In genomic region chr2:192162392-192163042, GRCh38 we compare ENCODE assay signal across 1 cellular context.
TF ChIP-seq lines count a peak whose summit lies in the region.

No MANE protein-coding gene starts in this region.

TF ChIP-seq in GM12878, 131 proteins besides CTCF, POLR2A, EP300 and RAD21 (continued from another document):
- TF ChIP-seq, protein P1, sequence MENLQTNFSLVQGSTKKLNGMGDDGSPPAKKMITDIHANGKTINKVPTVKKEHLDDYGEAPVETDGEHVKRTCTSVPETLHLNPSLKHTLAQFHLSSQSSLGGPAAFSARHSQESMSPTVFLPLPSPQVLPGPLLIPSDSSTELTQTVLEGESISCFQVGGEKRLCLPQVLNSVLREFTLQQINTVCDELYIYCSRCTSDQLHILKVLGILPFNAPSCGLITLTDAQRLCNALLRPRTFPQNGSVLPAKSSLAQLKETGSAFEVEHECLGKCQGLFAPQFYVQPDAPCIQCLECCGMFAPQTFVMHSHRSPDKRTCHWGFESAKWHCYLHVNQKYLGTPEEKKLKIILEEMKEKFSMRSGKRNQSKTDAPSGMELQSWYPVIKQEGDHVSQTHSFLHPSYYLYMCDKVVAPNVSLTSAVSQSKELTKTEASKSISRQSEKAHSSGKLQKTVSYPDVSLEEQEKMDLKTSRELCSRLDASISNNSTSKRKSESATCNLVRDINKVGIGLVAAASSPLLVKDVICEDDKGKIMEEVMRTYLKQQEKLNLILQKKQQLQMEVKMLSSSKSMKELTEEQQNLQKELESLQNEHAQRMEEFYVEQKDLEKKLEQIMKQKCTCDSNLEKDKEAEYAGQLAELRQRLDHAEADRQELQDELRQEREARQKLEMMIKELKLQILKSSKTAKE (IDR thresholded peaks at IDR 0.05; ENCODE audit: low read depth, poor library complexity, severe bottlenecking): peak; percentile 38
- no peak for TF ChIP-seq ZNF24 (IDR thresholded peaks at IDR 0.05)
- no peak for TF ChIP-seq ZNF384 (IDR thresholded peaks at IDR 0.05; ENCODE audit: borderline replicate concordance, low read depth, low read length)
- TF ChIP-seq CEBPB (IDR thresholded peaks at IDR 0.05; ENCODE audit: borderline replicate concordance in 1 of 2, low read depth in 2 of 2, low read length in 2 of 2): no peak
- no peak for TF ChIP-seq BACH1 (IDR thresholded peaks at IDR 0.05; ENCODE audit: borderline replicate concordance)
- no peak for TF ChIP-seq BRCA1 (IDR thresholded peaks at IDR 0.05; ENCODE audit: low read depth, low read length)
- TF ChIP-seq SUPT20H (IDR thresholded peaks at IDR 0.05; ENCODE audit: borderline replicate concordance, control insufficient read depth, low read depth, low read length): no peak
- 0 out of 2 replicates have a peak, but pooled peaks have one; percentile 39 for TF ChIP-seq RB1 (IDR thresholded peaks at IDR 0.05; ENCODE audit: borderline replicate concordance)
- TF ChIP-seq NFYA (IDR thresholded peaks at IDR 0.05; ENCODE audit: borderline replicate concordance, low read depth, low read length): no peak
- no peak for TF ChIP-seq ZNF274 (IDR thresholded peaks at IDR 0.05; ENCODE audit: insufficient read depth, insufficient read length)
- TF ChIP-seq CBFB (IDR thresholded peaks at IDR 0.05; ENCODE audit: low read depth): no peak
- TF ChIP-seq YY1 (IDR thresholded peaks at IDR 0.05; ENCODE audit: low read depth, low read length): 0 out of 2 replicates have a peak, but pooled peaks have one; percentile 27
- TF ChIP-seq SMC3 (IDR thresholded peaks at IDR 0.05; ENCODE audit: borderline replicate concordance, low read length): peak; percentile 99
- TF ChIP-seq NBN (IDR thresholded peaks at IDR 0.05): 0 out of 2 replicates have a peak, but pooled peaks have one; percentile 24
- TF ChIP-seq BHLHE40 (IDR thresholded peaks at IDR 0.05; ENCODE audit: borderline replicate concordance in 1 of 2, low read depth in 2 of 2, low read length in 1 of 2): no peak
- TF ChIP-seq, protein P2, sequence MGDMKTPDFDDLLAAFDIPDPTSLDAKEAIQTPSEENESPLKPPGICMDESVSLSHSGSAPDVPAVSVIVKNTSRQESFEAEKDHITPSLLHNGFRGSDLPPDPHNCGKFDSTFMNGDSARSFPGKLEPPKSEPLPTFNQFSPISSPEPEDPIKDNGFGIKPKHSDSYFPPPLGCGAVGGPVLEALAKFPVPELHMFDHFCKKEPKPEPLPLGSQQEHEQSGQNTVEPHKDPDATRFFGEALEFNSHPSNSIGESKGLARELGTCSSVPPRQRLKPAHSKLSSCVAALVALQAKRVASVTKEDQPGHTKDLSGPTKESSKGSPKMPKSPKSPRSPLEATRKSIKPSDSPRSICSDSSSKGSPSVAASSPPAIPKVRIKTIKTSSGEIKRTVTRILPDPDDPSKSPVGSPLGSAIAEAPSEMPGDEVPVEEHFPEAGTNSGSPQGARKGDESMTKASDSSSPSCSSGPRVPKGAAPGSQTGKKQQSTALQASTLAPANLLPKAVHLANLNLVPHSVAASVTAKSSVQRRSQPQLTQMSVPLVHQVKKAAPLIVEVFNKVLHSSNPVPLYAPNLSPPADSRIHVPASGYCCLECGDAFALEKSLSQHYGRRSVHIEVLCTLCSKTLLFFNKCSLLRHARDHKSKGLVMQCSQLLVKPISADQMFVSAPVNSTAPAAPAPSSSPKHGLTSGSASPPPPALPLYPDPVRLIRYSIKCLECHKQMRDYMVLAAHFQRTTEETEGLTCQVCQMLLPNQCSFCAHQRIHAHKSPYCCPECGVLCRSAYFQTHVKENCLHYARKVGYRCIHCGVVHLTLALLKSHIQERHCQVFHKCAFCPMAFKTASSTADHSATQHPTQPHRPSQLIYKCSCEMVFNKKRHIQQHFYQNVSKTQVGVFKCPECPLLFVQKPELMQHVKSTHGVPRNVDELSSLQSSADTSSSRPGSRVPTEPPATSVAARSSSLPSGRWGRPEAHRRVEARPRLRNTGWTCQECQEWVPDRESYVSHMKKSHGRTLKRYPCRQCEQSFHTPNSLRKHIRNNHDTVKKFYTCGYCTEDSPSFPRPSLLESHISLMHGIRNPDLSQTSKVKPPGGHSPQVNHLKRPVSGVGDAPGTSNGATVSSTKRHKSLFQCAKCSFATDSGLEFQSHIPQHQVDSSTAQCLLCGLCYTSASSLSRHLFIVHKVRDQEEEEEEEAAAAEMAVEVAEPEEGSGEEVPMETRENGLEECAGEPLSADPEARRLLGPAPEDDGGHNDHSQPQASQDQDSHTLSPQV (IDR thresholded peaks at IDR 0.05): peak; percentile 20; the same call in 1 of the 2 replicates
- TF ChIP-seq RUNX3 (IDR thresholded peaks at IDR 0.05; ENCODE audit: low read length): no peak
- TF ChIP-seq SREBF1 (IDR thresholded peaks at IDR 0.05; ENCODE audit: low read length): no peak
- TF ChIP-seq, protein P3, sequence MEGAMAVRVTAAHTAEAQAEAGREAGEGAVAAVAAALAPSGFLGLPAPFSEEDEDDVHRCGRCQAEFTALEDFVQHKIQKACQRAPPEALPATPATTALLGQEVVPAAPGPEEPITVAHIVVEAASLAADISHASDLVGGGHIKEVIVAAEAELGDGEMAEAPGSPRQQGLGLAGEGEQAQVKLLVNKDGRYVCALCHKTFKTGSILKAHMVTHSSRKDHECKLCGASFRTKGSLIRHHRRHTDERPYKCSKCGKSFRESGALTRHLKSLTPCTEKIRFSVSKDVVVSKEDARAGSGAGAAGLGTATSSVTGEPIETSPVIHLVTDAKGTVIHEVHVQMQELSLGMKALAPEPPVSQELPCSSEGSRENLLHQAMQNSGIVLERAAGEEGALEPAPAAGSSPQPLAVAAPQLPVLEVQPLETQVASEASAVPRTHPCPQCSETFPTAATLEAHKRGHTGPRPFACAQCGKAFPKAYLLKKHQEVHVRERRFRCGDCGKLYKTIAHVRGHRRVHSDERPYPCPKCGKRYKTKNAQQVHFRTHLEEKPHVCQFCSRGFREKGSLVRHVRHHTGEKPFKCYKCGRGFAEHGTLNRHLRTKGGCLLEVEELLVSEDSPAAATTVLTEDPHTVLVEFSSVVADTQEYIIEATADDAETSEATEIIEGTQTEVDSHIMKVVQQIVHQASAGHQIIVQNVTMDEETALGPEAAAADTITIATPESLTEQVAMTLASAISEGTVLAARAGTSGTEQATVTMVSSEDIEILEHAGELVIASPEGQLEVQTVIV (IDR thresholded peaks at IDR 0.05; ENCODE audit: borderline replicate concordance, partially characterized antibody): no peak
- no peak for TF ChIP-seq IKZF1 (conservative IDR thresholded peaks at IDR 0.05)
